In the genomic region with DNA sequence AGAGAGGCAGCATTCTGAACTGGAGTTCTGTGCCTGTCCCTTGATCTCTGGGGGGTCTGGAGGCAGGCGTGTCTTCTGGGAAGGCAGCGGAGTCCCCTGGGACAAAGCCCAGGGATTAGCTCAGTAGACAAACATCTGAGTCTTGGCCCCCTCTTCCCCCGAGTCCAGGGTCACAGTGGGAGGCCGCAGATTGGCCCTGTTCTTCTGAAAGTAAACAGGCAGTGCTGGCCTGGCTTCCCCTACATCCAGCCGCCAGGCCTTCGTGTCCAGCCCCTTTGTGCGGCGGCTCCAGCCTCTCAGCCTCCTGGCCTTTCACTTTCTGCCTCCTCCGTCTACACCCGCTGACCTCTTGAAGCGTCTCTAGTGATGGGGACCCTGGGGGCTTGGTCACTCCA, we compare ENCODE assay signal across 1 cellular context.
TF ChIP-seq lines count a peak whose summit lies in the region.

No MANE protein-coding gene starts in this region.

TF ChIP-seq in HepG2, 621 proteins besides CTCF, POLR2A, EP300 and RAD21 (continued from another document and continues in another):
- TF ChIP-seq, protein P1, sequence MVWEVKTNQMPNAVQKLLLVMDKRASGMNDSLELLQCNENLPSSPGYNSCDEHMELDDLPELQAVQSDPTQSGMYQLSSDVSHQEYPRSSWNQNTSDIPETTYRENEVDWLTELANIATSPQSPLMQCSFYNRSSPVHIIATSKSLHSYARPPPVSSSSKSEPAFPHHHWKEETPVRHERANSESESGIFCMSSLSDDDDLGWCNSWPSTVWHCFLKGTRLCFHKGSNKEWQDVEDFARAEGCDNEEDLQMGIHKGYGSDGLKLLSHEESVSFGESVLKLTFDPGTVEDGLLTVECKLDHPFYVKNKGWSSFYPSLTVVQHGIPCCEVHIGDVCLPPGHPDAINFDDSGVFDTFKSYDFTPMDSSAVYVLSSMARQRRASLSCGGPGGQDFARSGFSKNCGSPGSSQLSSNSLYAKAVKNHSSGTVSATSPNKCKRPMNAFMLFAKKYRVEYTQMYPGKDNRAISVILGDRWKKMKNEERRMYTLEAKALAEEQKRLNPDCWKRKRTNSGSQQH (CRISPR knock-in tag; IDR thresholded peaks at IDR 0.05; ENCODE audit: low read depth), result no peak
- TF ChIP-seq NAIF1 (CRISPR knock-in tag; IDR thresholded peaks at IDR 0.05; ENCODE audit: borderline replicate concordance) (no peak), ZFAT (CRISPR knock-in tag; conservative IDR thresholded peaks at IDR 0.05) (no peak), NR2F2 (IDR thresholded peaks at IDR 0.05; ENCODE audit: borderline replicate concordance, low read depth) (peak; percentile 81), ZSCAN25 (CRISPR knock-in tag; IDR thresholded peaks at IDR 0.05) (no peak), ZNF18 (CRISPR knock-in tag; IDR thresholded peaks at IDR 0.05; ENCODE audit: insufficient replicate concordance) (no peak), BRCA1 (CRISPR knock-in tag; IDR thresholded peaks at IDR 0.05) (no peak), MNT (IDR thresholded peaks at IDR 0.05) (no peak), SKI (IDR thresholded peaks at IDR 0.05; ENCODE audit: partially characterized antibody) (peak; percentile 69), RBFOX2 (IDR thresholded peaks at IDR 0.05; ENCODE audit: low read depth, low read length) (no peak), ARHGAP35 (CRISPR knock-in tag; IDR thresholded peaks at IDR 0.05; ENCODE audit: borderline replicate concordance) (no peak), IRX3 (CRISPR knock-in tag; IDR thresholded peaks at IDR 0.05; ENCODE audit: borderline replicate concordance, low read depth) (no peak), ESRRA (CRISPR knock-in tag; IDR thresholded peaks at IDR 0.05; ENCODE audit: low read depth) (peak; percentile 53; the same call in 1 of the 2 replicates), ZNF75D (CRISPR knock-in tag; IDR thresholded peaks at IDR 0.05; ENCODE audit: borderline replicate concordance) (no peak), NKX3-1 (CRISPR knock-in tag; IDR thresholded peaks at IDR 0.05) (no peak), RFXAP (CRISPR knock-in tag; IDR thresholded peaks at IDR 0.05; ENCODE audit: borderline replicate concordance) (no peak), ZNF883 (CRISPR knock-in tag; IDR thresholded peaks at IDR 0.05; ENCODE audit: not compliant biosample characterization) (no peak), FOXJ3 (CRISPR knock-in tag; IDR thresholded peaks at IDR 0.05; ENCODE audit: borderline replicate concordance) (peak; percentile 69; the same call in 1 of the 2 replicates), HOXA3 (CRISPR knock-in tag; IDR thresholded peaks at IDR 0.05) (peak; percentile 72), POGZ (CRISPR knock-in tag; IDR thresholded peaks at IDR 0.05) (peak; percentile 43; the same call in 1 of the 2 replicates), ZNF660 (CRISPR knock-in tag; IDR thresholded peaks at IDR 0.05; ENCODE audit: borderline replicate concordance, low read depth) (no peak), KLF6 (CRISPR knock-in tag; IDR thresholded peaks at IDR 0.05) (no peak), ZNF503 (CRISPR knock-in tag; IDR thresholded peaks at IDR 0.05) (peak; percentile 50; the same call in 1 of the 2 replicates), ZNF431 (CRISPR knock-in tag; IDR thresholded peaks at IDR 0.05; ENCODE audit: borderline replicate concordance, low read depth) (0 out of 2 replicates have a peak, but pooled peaks have one; percentile 59), RXRB (CRISPR knock-in tag; IDR thresholded peaks at IDR 0.05; ENCODE audit: borderline replicate concordance) (peak; percentile 84), ATF7 (IDR thresholded peaks at IDR 0.05) (no peak), ATF7 (CRISPR knock-in tag; IDR thresholded peaks at IDR 0.05) (peak; percentile 89; the same call in 1 of the 2 replicates), GMEB1 (CRISPR knock-in tag; IDR thresholded peaks at IDR 0.05; ENCODE audit: borderline replicate concordance) (no peak), IKZF1 (IDR thresholded peaks at IDR 0.05) (no peak), ZNF24 (IDR thresholded peaks at IDR 0.05) (no peak), ZNF510 (CRISPR knock-in tag; IDR thresholded peaks at IDR 0.05; ENCODE audit: low read depth) (no peak), ZBTB34 (CRISPR knock-in tag; IDR thresholded peaks at IDR 0.05) (no peak), CBX1 (IDR thresholded peaks at IDR 0.05; ENCODE audit: low read depth) (no peak), HNF4A (CRISPR knock-in tag; IDR thresholded peaks at IDR 0.05) (peak; percentile 87), HOXA5 (CRISPR knock-in tag; IDR thresholded peaks at IDR 0.05) (peak; percentile 71), SP140L (CRISPR knock-in tag; IDR thresholded peaks at IDR 0.05; ENCODE audit: borderline replicate concordance) (no peak), ZSCAN30 (CRISPR knock-in tag; IDR thresholded peaks at IDR 0.05) (no peak), ARID2 (CRISPR knock-in tag; IDR thresholded peaks at IDR 0.05; ENCODE audit: borderline replicate concordance) (no peak), TAF1 (CRISPR knock-in tag; IDR thresholded peaks at IDR 0.05) (peak; percentile 26; the same call in 1 of the 2 replicates), NBN (conservative IDR thresholded peaks at IDR 0.05) (no peak), GATAD1 (CRISPR knock-in tag; IDR thresholded peaks at IDR 0.05) (0 out of 2 replicates have a peak, but pooled peaks have one; percentile 41), FOXA1 (IDR thresholded peaks at IDR 0.05) (no peak), FOXA1 (CRISPR knock-in tag; IDR thresholded peaks at IDR 0.05) (peak; percentile 93)
- TF ChIP-seq, protein P2, sequence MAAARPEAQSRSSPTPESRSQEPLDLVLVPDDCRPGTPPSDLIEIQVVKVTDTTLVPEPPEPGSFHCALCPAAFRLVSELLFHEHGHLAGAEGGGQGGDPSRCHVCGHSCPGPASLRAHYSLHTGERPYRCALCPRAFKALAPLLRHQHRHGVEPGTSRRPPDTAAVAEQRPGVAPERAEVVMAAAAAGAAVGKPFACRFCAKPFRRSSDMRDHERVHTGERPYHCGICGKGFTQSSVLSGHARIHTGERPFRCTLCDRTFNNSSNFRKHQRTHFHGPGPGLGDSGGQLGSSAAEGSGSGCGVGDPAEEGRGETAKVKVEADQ (CRISPR knock-in tag; IDR thresholded peaks at IDR 0.05; ENCODE audit: borderline replicate concordance), result no peak
- TF ChIP-seq, protein P3, sequence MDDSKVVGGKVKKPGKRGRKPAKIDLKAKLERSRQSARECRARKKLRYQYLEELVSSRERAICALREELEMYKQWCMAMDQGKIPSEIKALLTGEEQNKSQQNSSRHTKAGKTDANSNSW (CRISPR knock-in tag; IDR thresholded peaks at IDR 0.05; ENCODE audit: borderline replicate concordance), result no peak
- TF ChIP-seq, protein P4, sequence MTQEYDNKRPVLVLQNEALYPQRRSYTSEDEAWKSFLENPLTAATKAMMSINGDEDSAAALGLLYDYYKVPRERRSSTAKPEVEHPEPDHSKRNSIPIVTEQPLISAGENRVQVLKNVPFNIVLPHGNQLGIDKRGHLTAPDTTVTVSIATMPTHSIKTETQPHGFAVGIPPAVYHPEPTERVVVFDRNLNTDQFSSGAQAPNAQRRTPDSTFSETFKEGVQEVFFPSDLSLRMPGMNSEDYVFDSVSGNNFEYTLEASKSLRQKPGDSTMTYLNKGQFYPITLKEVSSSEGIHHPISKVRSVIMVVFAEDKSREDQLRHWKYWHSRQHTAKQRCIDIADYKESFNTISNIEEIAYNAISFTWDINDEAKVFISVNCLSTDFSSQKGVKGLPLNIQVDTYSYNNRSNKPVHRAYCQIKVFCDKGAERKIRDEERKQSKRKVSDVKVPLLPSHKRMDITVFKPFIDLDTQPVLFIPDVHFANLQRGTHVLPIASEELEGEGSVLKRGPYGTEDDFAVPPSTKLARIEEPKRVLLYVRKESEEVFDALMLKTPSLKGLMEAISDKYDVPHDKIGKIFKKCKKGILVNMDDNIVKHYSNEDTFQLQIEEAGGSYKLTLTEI (CRISPR knock-in tag; conservative IDR thresholded peaks at IDR 0.05), result no peak
- TF ChIP-seq, protein P5, sequence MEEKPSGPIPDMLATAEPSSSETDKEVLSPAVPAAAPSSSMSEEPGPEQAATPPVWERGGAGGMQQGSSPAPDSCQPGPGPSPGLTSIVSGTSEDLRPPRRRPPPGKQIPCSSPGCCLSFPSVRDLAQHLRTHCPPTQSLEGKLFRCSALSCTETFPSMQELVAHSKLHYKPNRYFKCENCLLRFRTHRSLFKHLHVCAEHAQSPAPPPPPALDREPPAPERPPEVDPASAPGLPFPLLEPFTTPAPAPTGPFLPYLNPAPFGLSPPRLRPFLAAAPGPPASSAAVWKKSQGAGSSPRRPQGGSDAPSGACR (CRISPR knock-in tag; IDR thresholded peaks at IDR 0.05), result peak; percentile 86; the same call in 1 of the 2 replicates
- TF ChIP-seq, protein P6, sequence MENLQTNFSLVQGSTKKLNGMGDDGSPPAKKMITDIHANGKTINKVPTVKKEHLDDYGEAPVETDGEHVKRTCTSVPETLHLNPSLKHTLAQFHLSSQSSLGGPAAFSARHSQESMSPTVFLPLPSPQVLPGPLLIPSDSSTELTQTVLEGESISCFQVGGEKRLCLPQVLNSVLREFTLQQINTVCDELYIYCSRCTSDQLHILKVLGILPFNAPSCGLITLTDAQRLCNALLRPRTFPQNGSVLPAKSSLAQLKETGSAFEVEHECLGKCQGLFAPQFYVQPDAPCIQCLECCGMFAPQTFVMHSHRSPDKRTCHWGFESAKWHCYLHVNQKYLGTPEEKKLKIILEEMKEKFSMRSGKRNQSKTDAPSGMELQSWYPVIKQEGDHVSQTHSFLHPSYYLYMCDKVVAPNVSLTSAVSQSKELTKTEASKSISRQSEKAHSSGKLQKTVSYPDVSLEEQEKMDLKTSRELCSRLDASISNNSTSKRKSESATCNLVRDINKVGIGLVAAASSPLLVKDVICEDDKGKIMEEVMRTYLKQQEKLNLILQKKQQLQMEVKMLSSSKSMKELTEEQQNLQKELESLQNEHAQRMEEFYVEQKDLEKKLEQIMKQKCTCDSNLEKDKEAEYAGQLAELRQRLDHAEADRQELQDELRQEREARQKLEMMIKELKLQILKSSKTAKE (CRISPR knock-in tag; IDR thresholded peaks at IDR 0.05; ENCODE audit: borderline replicate concordance), result peak; percentile 60; the same call in 1 of the 2 replicates
- TF ChIP-seq, protein P7, sequence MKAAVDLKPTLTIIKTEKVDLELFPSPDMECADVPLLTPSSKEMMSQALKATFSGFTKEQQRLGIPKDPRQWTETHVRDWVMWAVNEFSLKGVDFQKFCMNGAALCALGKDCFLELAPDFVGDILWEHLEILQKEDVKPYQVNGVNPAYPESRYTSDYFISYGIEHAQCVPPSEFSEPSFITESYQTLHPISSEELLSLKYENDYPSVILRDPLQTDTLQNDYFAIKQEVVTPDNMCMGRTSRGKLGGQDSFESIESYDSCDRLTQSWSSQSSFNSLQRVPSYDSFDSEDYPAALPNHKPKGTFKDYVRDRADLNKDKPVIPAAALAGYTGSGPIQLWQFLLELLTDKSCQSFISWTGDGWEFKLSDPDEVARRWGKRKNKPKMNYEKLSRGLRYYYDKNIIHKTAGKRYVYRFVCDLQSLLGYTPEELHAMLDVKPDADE (CRISPR knock-in tag; IDR thresholded peaks at IDR 0.05), result no peak
